1 cellular context compared by ENCODE assay signal in genomic region chr14:89458713-89459112, GRCh38.
A peak's percentile ranks its signal among the peaks of the same experiment; 100 is the strongest.
TF ChIP-seq lines count a peak whose summit lies in the region.

No MANE protein-coding gene starts in this region.

TF ChIP-seq in HepG2, 621 proteins besides CTCF, POLR2A, EP300 and RAD21 (continued from another document and continues in another):
- TF ChIP-seq ZNF550 (CRISPR knock-in tag; IDR thresholded peaks at IDR 0.05; ENCODE audit: borderline replicate concordance), result no peak
- 0 out of 2 replicates have a peak, but pooled peaks have one; percentile 37 for TF ChIP-seq PPARG (CRISPR knock-in tag; conservative IDR thresholded peaks at IDR 0.05)
- TF ChIP-seq ARID2 (CRISPR knock-in tag; IDR thresholded peaks at IDR 0.05; ENCODE audit: borderline replicate concordance), result peak; percentile 69; the same call in 1 of the 2 replicates
- TF ChIP-seq MXI1 (IDR thresholded peaks at IDR 0.05; ENCODE audit: borderline replicate concordance, low read depth, low read length), result no peak
- peak; percentile 56; the same call in 1 of the 2 replicates for TF ChIP-seq TARDBP (CRISPR knock-in tag; IDR thresholded peaks at IDR 0.05)
- TF ChIP-seq HES4 (CRISPR knock-in tag; IDR thresholded peaks at IDR 0.05; ENCODE audit: borderline replicate concordance), result no peak
- TF ChIP-seq PATZ1 (CRISPR knock-in tag; IDR thresholded peaks at IDR 0.05), result peak; percentile 4; the same call in 1 of the 2 replicates
- peak; percentile 80; the same call in 1 of the 2 replicates for TF ChIP-seq ZNF710 (CRISPR knock-in tag; IDR thresholded peaks at IDR 0.05; ENCODE audit: borderline replicate concordance)
- no peak; the same call in 1 of the 2 replicates for TF ChIP-seq PRDM15 (CRISPR knock-in tag; IDR thresholded peaks at IDR 0.05)
- TF ChIP-seq ZNF879 (CRISPR knock-in tag; IDR thresholded peaks at IDR 0.05), result no peak
- TF ChIP-seq TCF7 (IDR thresholded peaks at IDR 0.05; ENCODE audit: low read depth), result peak; percentile 36; the same call in 1 of the 2 replicates
- peak; percentile 70; the same call in 1 of the 2 replicates for TF ChIP-seq ZNF609 (CRISPR knock-in tag; IDR thresholded peaks at IDR 0.05; ENCODE audit: borderline replicate concordance)
- TF ChIP-seq ZBTB33 (CRISPR knock-in tag; IDR thresholded peaks at IDR 0.05), result no peak
- TF ChIP-seq GFI1 (CRISPR knock-in tag; IDR thresholded peaks at IDR 0.05; ENCODE audit: borderline replicate concordance), result peak; percentile 78; the same call in 1 of the 2 replicates
- TF ChIP-seq MEF2D (CRISPR knock-in tag; IDR thresholded peaks at IDR 0.05), result peak; percentile 31; the same call in 1 of the 2 replicates
- no peak for TF ChIP-seq RNF2 (conservative IDR thresholded peaks at IDR 0.05; ENCODE audit: low read depth)
- peak; percentile 46; the same call in 1 of the 2 replicates for TF ChIP-seq FOXA3 (CRISPR knock-in tag; IDR thresholded peaks at IDR 0.05)
- TF ChIP-seq THRA (CRISPR knock-in tag; IDR thresholded peaks at IDR 0.05; ENCODE audit: borderline replicate concordance), result peak; percentile 47; the same call in 1 of the 2 replicates
- peak; percentile 38; the same call in 1 of the 2 replicates for TF ChIP-seq CREM (IDR thresholded peaks at IDR 0.05)
- TF ChIP-seq CREM (CRISPR knock-in tag; IDR thresholded peaks at IDR 0.05), result no peak
- TF ChIP-seq HNF4A (CRISPR knock-in tag; IDR thresholded peaks at IDR 0.05), result peak; percentile 89
- no peak for TF ChIP-seq POLR2G (IDR thresholded peaks at IDR 0.05; ENCODE audit: low read depth, low read length)
- peak; percentile 84 for TF ChIP-seq SOX5 (CRISPR knock-in tag; IDR thresholded peaks at IDR 0.05; ENCODE audit: borderline replicate concordance)
- peak; percentile 20; the same call in 1 of the 2 replicates for TF ChIP-seq BCL6 (CRISPR knock-in tag; IDR thresholded peaks at IDR 0.05)
- peak; percentile 17; the same call in 1 of the 2 replicates for TF ChIP-seq ZNF644 (CRISPR knock-in tag; IDR thresholded peaks at IDR 0.05; ENCODE audit: low read depth)
- TF ChIP-seq HNF1A (IDR thresholded peaks at IDR 0.05; ENCODE audit: low read depth), result peak; percentile 32; the same call in 1 of the 2 replicates
- TF ChIP-seq HNF1A (CRISPR knock-in tag; IDR thresholded peaks at IDR 0.05; ENCODE audit: borderline replicate concordance), result no peak
- peak; percentile 42; the same call in 1 of the 2 replicates for TF ChIP-seq MED1 (CRISPR knock-in tag; IDR thresholded peaks at IDR 0.05)
- peak; percentile 25; the same call in 1 of the 2 replicates for TF ChIP-seq ZNF792 (CRISPR knock-in tag; IDR thresholded peaks at IDR 0.05)
- no peak for TF ChIP-seq ZC3H13 (CRISPR knock-in tag; IDR thresholded peaks at IDR 0.05)
- 0 out of 2 replicates have a peak, but pooled peaks have one; percentile 36 for TF ChIP-seq ZMAT3 (CRISPR knock-in tag; conservative IDR thresholded peaks at IDR 0.05)
- peak; percentile 39; the same call in 1 of the 2 replicates for TF ChIP-seq ZNF331 (CRISPR knock-in tag; IDR thresholded peaks at IDR 0.05)
- TF ChIP-seq YEATS4 (CRISPR knock-in tag; IDR thresholded peaks at IDR 0.05; ENCODE audit: borderline replicate concordance), result 0 out of 2 replicates have a peak, but pooled peaks have one; percentile 25
- TF ChIP-seq SOX6 (IDR thresholded peaks at IDR 0.05), result no peak
- TF ChIP-seq SOX6 (CRISPR knock-in tag; IDR thresholded peaks at IDR 0.05), result peak; percentile 90
